ENCODE assay signal across 10 cellular contexts in the genomic region with DNA sequence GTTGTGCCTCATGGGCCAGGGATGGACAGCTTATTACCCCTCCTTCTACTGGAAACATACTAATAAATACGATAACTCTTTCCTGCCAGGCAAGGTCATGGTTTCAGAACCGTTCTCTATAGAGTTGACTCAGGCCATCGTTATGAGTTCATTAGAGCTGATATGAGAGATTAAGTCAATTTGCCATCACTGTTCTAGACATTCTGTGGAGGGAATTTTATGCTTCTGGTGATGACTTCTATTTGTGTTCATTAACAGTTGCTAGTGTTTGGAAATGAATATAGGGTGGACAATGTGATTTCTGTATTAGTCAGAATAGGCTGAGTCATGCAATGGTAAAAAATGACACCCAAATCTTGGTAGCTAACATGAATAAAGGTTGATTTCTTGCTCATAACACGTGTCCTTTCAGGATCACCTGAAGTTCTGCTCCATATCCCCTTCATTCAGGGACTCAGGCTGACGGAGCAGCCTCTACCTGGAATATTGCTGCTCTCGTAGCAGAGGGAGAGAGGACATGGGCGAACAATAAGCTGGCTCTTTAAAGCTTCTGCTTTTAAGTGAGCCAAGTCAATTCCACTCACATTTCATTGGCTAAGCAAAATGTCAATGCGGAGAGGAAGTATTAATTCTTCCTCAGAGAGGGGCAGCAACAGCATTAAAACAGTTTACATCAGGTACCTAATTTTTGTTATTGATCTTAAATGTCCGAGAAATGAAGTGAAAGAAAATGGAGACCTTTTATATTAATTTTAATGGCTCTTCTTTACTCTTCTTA. TPM values are rescaled to one million over a fixed set of nuclear protein-coding genes. Genes with fewer than 3 reads are reported as not detected.
A peak's percentile ranks its signal among the peaks of the same experiment; 100 is the strongest.
DNase-seq lines count a peak whose midpoint lies in the region; ATAC-seq and TF ChIP-seq lines count a peak whose summit lies in the region.
"Had no signal": no experiment of that assay in that cellular context is flagged by ENCODE, and none has a peak within 500 bp of the region (broad histone marks: within the 10 kb centered on the region; RNA-seq: fewer than 3 reads in every experiment).

No MANE protein-coding gene starts in this region.

- peak overlapping the region; percentile 80 for H2AFZ ChIP-seq in OCI-LY3 (ENCODE audit: low read depth, low read length)
- H2AFZ ChIP-seq in MM.1S (ENCODE audit: low read length) = no peak overlapping the region

- H3K27me3 ChIP-seq in OCI-LY3 (ENCODE audit: low read depth, low read length) (no peaks in the 10 kb centered on the region), MM.1S (replicated peaks; ENCODE audit: insufficient read depth, low read length) (no peaks in the 10 kb centered on the region), HAP-1 (ENCODE audit: low read depth) (no peaks in the 10 kb centered on the region)

- TF ChIP-seq CTCF in OCI-LY3 (IDR thresholded peaks at IDR 0.05; ENCODE audit: low read depth, low read length) (no peak), osteocyte (IDR thresholded peaks at IDR 0.05) (no peak), MM.1S (IDR thresholded peaks at IDR 0.05; ENCODE audit: low read length) (no peak)

- no peaks in the 10 kb centered on the region for H4K20me1 ChIP-seq in OCI-LY3 (ENCODE audit: insufficient read depth, low read length)
- no peaks in the 10 kb centered on the region for H4K20me1 ChIP-seq in MM.1S (ENCODE audit: insufficient read depth, low read length)

- H3K4me1 ChIP-seq in OCI-LY3 (ENCODE audit: low read length) (peaks cover 42% of the 10 kb centered on the region), MM.1S (ENCODE audit: low read length) (no peaks in the 10 kb centered on the region), HAP-1 (peaks cover 9% of the 10 kb centered on the region)

- H3K4me1 Mint-ChIP-seq in osteocyte (ENCODE audit: unreplicated experiment) = peaks cover 24% of the 10 kb centered on the region

- no peaks in the 10 kb centered on the region for H3K36me3 Mint-ChIP-seq in osteocyte (ENCODE audit: unreplicated experiment)

- H3K4me3 Mint-ChIP-seq in osteocyte (ENCODE audit: unreplicated experiment) = no peak overlapping the region

- DNase-seq in NOMO-1 treated with DMSO at 0.1 percent for 48 hours (lab: John Stamatoyannopoulos, UW; ENCODE audit: unreplicated experiment) (peak; percentile 40), NOMO-1 treated with dmso at 0.1 percent for 144 hours (lab: John Stamatoyannopoulos, UW; ENCODE audit: unreplicated experiment) (no peak), osteocyte (ENCODE audit: extremely low spot score, unreplicated experiment) (no peak), MM.1S (no peak), cerebellar nuclear complex (lab: John Stamatoyannopoulos, UW) (no peak), HAP-1 (ENCODE audit: low spot score in 2 of 2) (no peak)

- H3K4me2 ChIP-seq in OCI-LY3 (ENCODE audit: low read length) (peak overlapping the region; percentile 95), MM.1S (ENCODE audit: low read depth, low read length) (no peak overlapping the region)

- in situ Hi-C loops in HAP-1 (cut with MboI; ENCODE audit: low sequenced_read_pairs) = no loop called here

- H3K27me3 Mint-ChIP-seq in osteocyte (ENCODE audit: unreplicated experiment) = no peaks in the 10 kb centered on the region

- H3K4me3 ChIP-seq in OCI-LY3 (ENCODE audit: low read length) = peak overlapping the region; percentile 72
- no peak overlapping the region for H3K4me3 ChIP-seq in MM.1S (ENCODE audit: low read length)
- H3K4me3 ChIP-seq in HAP-1 = no peak overlapping the region
- H3K4me3 ChIP-seq: cardiac muscle cell had no signal

- H3K9me2 ChIP-seq in MM.1S (replicated peaks; ENCODE audit: insufficient read depth, low read length) = no peaks in the 10 kb centered on the region

- peaks cover 7% of the 10 kb centered on the region; the same call in 1 of the 2 replicates for H3K9me3 ChIP-seq in OCI-LY3 (ENCODE audit: insufficient read depth, low read length)
- no peaks in the 10 kb centered on the region for H3K9me3 ChIP-seq in MM.1S (replicated peaks; ENCODE audit: insufficient read depth, low read length)
- no peaks in the 10 kb centered on the region for H3K9me3 ChIP-seq in HAP-1

- H3K36me3 ChIP-seq in OCI-LY3 (replicated peaks; ENCODE audit: low read depth, low read length) = no peaks in the 10 kb centered on the region
- no peaks in the 10 kb centered on the region for H3K36me3 ChIP-seq in MM.1S (replicated peaks; ENCODE audit: insufficient read depth, low read length)
- no peaks in the 10 kb centered on the region for H3K36me3 ChIP-seq in HAP-1 (replicated peaks)
- H3K36me3 ChIP-seq: cardiac muscle cell had no signal

- H3K79me2 ChIP-seq in OCI-LY3 (ENCODE audit: low read length) (no peaks in the 10 kb centered on the region), MM.1S (ENCODE audit: low read length) (no peaks in the 10 kb centered on the region)

- ATAC-seq in HG02623 (IDR thresholded peaks at IDR 0.05; ENCODE audit: unreplicated experiment) = peak; percentile 85

- no peaks in the 10 kb centered on the region for H3K9me3 Mint-ChIP-seq in osteocyte (ENCODE audit: unreplicated experiment)

- H3F3A ChIP-seq in MM.1S (ENCODE audit: insufficient read depth, low read length) = no peaks in the 10 kb centered on the region

- peak overlapping the region; percentile 64 for H3K27ac ChIP-seq in OCI-LY3 (ENCODE audit: low read length)
- H3K27ac ChIP-seq in MM.1S (ENCODE audit: low read length) = no peak overlapping the region
- H3K27ac ChIP-seq: cardiac muscle cell had no signal

- peak overlapping the region; percentile 11 for H3K27ac Mint-ChIP-seq in osteocyte (ENCODE audit: unreplicated experiment)

- peak overlapping the region; percentile 45 for H3K9ac ChIP-seq in OCI-LY3 (ENCODE audit: low read length)
- no peak overlapping the region for H3K9ac ChIP-seq in MM.1S (ENCODE audit: low read length)

RNA-seq across cellular contexts. Expression of gene TBPL2, which starts 18.6 kb away (rescaled TPM):
- total RNA-seq in osteocyte = not detected in 2 replicates
- total RNA-seq: A673, cardiac muscle cell had no signal

RNA-seq across cellular contexts. Expression of gene ATG14, which starts 47.4 kb away (rescaled TPM):
- total RNA-seq in osteocyte = 13.8 and 14.5 TPM in 2 replicates
